8 cellular contexts compared by ENCODE assay signal in the genomic region with DNA sequence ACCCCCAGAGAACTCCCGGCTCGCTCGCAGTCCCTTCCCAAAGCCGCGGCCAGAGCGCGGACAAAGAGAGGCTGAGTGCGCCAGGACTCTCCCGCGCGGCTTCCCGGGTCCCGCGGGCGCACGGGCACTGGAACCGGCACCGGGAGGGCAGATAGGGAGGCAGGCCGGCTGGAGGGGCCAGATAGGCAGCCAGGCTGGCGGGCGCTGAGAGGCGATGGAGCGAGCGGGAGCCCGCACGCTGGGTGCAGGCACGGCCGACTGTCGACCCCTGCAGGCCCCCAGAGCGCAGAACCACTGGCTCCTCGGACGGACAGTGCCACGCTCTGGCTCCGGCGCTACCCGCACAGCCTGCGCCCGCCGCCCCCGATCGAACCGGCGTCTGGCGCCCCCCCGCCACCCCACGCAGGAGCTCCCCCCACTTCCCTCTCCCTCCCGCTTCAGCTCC. TPM values are rescaled to one million over a fixed set of nuclear protein-coding genes. Genes with fewer than 3 reads are reported as not detected.
DNase-seq lines count a peak whose midpoint lies in the region; ATAC-seq, FAIRE-seq and TF ChIP-seq lines count a peak whose summit lies in the region.

No MANE protein-coding gene starts in this region.

- peak; percentile 26; the same call in 1 of the 2 replicates for TF ChIP-seq CTCF in AG04450 (IDR thresholded peaks at IDR 0.05; ENCODE audit: low read depth, low read length)
- peak; percentile 14 for TF ChIP-seq CTCF in GM12864 (IDR thresholded peaks at IDR 0.05; ENCODE audit: low read depth, low read length, missing control alignments)
- TF ChIP-seq CTCF in GM12878 (IDR thresholded peaks at IDR 0.05 in 2 of 3, conservative IDR thresholded peaks at IDR 0.05 in 1 of 3; ENCODE audit: control insufficient read depth in 2 of 3, extremely low read depth in 1 of 3, insufficient read depth in 1 of 3, low read depth in 3 of 3, low read length in 3 of 3): peak in 2 of 3 experiments; percentile 22 to 40; a peak in 3 of 6 replicates

- peak overlapping the region; percentile 67 for H3K9ac ChIP-seq in GM12878 (ENCODE audit: control insufficient read depth, insufficient read depth, low read length)
- H3K9ac ChIP-seq in skeletal muscle tissue (ENCODE audit: low read depth in 1 of 3, low read length in 3 of 3): peak overlapping the region in 2 of 3 donors; percentile 70 to 74

- TF ChIP-seq POLR2A in GM12878 (IDR thresholded peaks at IDR 0.05; ENCODE audit: low read depth, low read length): no peak

- no peak for TF ChIP-seq EP300 in GM12878 (IDR thresholded peaks at IDR 0.05; ENCODE audit: borderline replicate concordance in 1 of 2, control insufficient read depth in 1 of 2, low read depth in 2 of 2, low read length in 2 of 2)

- H3K27ac ChIP-seq in AG04450 (ENCODE audit: low read depth, low read length) (peak overlapping the region; percentile 47), GM12878 (ENCODE audit: control insufficient read depth, insufficient read depth) (no peak overlapping the region), skeletal muscle tissue (ENCODE audit: low read depth, low read length) (peak overlapping the region; percentile 66)

- no TSS peak for BruUV-seq in GM12878 (replicated peaks; lab: Mats Ljungman, UMichigan)

- CTCF ChIA-PET in AG04450 (lab: Charles Lee): interaction anchor here (0.6 to 4.8 kb wide), 4 partner anchors 8 to 25 kb away, joined by 3 to 33 read pairs (median 8); no protein-coding TSS in a partner anchor
- CTCF ChIA-PET in GM12878 (lab: Yijun Ruan, JAX): interaction anchor here (1.1 to 8.9 kb wide), 2 partner anchors 27 to 40 kb away, joined by 3 to 167 read pairs; no protein-coding TSS in a partner anchor

- POLR2A ChIA-PET in AG04450 (lab: Yijun Ruan, JAX): interaction anchor here (0.7 to 0.9 kb wide), 3 partner anchors 11 to 16 kb away, joined by 3 to 4 read pairs (median 3); no protein-coding TSS in a partner anchor
- POLR2A ChIA-PET in GM12878 (lab: Charles Lee): interaction anchor here (0.6 to 1.1 kb wide), 2 partner anchors 38 to 177 kb away, joined by 3 to 5 read pairs; no protein-coding TSS in a partner anchor

- peaks cover 10% of the 10 kb centered on the region for H3K4me1 ChIP-seq in GM12878 (ENCODE audit: control insufficient read depth, insufficient read depth, low read length)
- peaks cover 29 to 38% (median 36%) of the 10 kb centered on the region in 3 donors for H3K4me1 ChIP-seq in skeletal muscle tissue (ENCODE audit: control insufficient read depth in 3 of 3, insufficient read depth in 3 of 3, low read length in 3 of 3)

- TF ChIP-seq RAD21 in GM12878 (IDR thresholded peaks at IDR 0.05; ENCODE audit: insufficient read depth, low read depth, low read length): no peak

- no peaks in the 10 kb centered on the region for H4K20me1 ChIP-seq in GM12878 (ENCODE audit: control insufficient read depth, insufficient read depth)

- H2AFZ ChIP-seq in GM12878 (ENCODE audit: control insufficient read depth, low read depth, low read length): peak overlapping the region; percentile 99

- H3K36me3 ChIP-seq in GM12878 (ENCODE audit: control insufficient read depth in 2 of 2, insufficient read depth in 2 of 2, low read length in 1 of 2): no peaks in the 10 kb centered on the region
- no peaks in the 10 kb centered on the region for H3K36me3 ChIP-seq in skeletal muscle tissue (ENCODE audit: control insufficient read depth in 3 of 3, insufficient read depth in 3 of 3, low read length in 3 of 3)

- intact Hi-C loops in GM12878 (cut with micrococcal nuclease; ENCODE audit: unreplicated experiment): loop anchor here (5.0 kb wide), 1 partner anchor 38 kb away; a partner anchor contains a TSS

- H3K4me3 ChIP-seq in AG04450 (ENCODE audit: low read depth, low read length) (peak overlapping the region; percentile 84), GM12864 (ENCODE audit: low read depth, low read length) (peak overlapping the region; percentile 72), GM12878 (peak overlapping the region; percentile 65), iPS-18c (ENCODE audit: insufficient read depth, low read depth, low read length) (peak overlapping the region; percentile 88), skeletal muscle tissue (ENCODE audit: low read length in 3 of 3) (peak overlapping the region; percentile 59 to 89 (median 77))

- peak overlapping the region; percentile 96 for H3K4me2 ChIP-seq in GM12878 (ENCODE audit: control insufficient read depth, insufficient read depth)

- ATAC-seq in HG02943 (IDR thresholded peaks at IDR 0.05; ENCODE audit: low read depth, unreplicated experiment): peak; percentile 28
- ATAC-seq in GM12878: peak; percentile 68

- H3K9me3 ChIP-seq in AG04450 (ENCODE audit: control insufficient read depth, insufficient read depth, low read length) (no peaks in the 10 kb centered on the region), GM12878 (replicated peaks; ENCODE audit: control insufficient read depth, insufficient read depth, low read length) (no peaks in the 10 kb centered on the region), iPS-18c (ENCODE audit: control insufficient read depth, insufficient read depth, low read length) (no peaks in the 10 kb centered on the region), skeletal muscle tissue (ENCODE audit: control insufficient read depth in 3 of 3, low read length in 3 of 3) (no peaks in the 10 kb centered on the region)

- DNase-seq in AG04450 (ENCODE audit: low read depth, low spot score) (no peak), GM12864 (ENCODE audit: low read depth) (no peak), NOMO-1 treated with DMSO at 0.1 percent for 48 hours (lab: John Stamatoyannopoulos, UW; ENCODE audit: unreplicated experiment) (peak; percentile 37), GM12878 (ENCODE audit: low read depth, low spot score) (no peak), NCI-H345 (lab: John Stamatoyannopoulos, UW) (no peak)

- WGBS in GM12878 (ENCODE audit: insufficient coverage, insufficient replicate concordance, low lambda C conversion rate, missing lambda C conversion rate): 1% methylated on average over 30 of the region's 47 CpGs

- RAD21 ChIA-PET in GM12878 (lab: Charles Lee; ENCODE audit: unreplicated experiment): interaction anchor here (0.7 kb wide), 1 partner anchor 16 kb away, joined by 3 read pairs; no protein-coding TSS in a partner anchor

- in situ Hi-C loops in GM12878 (cut with MboI): loop anchor here (10.0 kb wide), 1 partner anchor 266 kb away; no protein-coding TSS in a partner anchor

- H3K79me2 ChIP-seq in GM12878 (ENCODE audit: control insufficient read depth, insufficient read depth, low read length): no peaks in the 10 kb centered on the region

- H3K27me3 ChIP-seq in AG04450 (ENCODE audit: control insufficient read depth, insufficient read depth, low read length) (no peaks in the 10 kb centered on the region), GM12878 (replicated peaks in 1 of 2; ENCODE audit: control insufficient read depth in 2 of 2, insufficient read depth in 2 of 2, low read length in 1 of 2) (no peaks in the 10 kb centered on the region), skeletal muscle tissue (ENCODE audit: control insufficient read depth in 3 of 3, insufficient read depth in 3 of 3, low read length in 3 of 3) (no peaks in the 10 kb centered on the region)

- FAIRE-seq in GM12878 (lab: Jason Lieb, UNC): no peak

- SMC1A ChIA-PET in GM12878 (lab: Charles Lee; ENCODE audit: uncharacterized antibody, unreplicated experiment): no interaction called here

RNA-seq across cellular contexts. Expression of a gene that starts 0.6 kb away (rescaled TPM):
- 16.3 and 17.3 TPM in 2 replicates for polyA plus RNA-seq in AG04450 (2011; rRNA removed)
- 29.5 and 34.1 TPM in 2 replicates for polyA minus RNA-seq in AG04450 (2011; rRNA and poly(A)+ RNA removed)
- 0.52 and 1.2 TPM in 2 replicates for total RNA-seq in GM12878 (2013; cell fraction: nucleolus; rRNA removed)
- 0.38 and 0.40 TPM in 2 replicates for total RNA-seq in GM12878 (2014; rRNA removed)
- total RNA-seq in GM12878 (2014; rRNA removed; fragmentation: Illumina TruSeq; extraction: Trizol): 0.36 and 0.88 TPM in 2 replicates
- total RNA-seq in GM12878 (2021): 1.4 and 2.0 TPM in 2 replicates
- polyA plus RNA-seq in GM12878 (2011; ENCODE audit: low read depth): 0.77 TPM
- 0.10 and 0.58 TPM in 2 replicates for polyA plus RNA-seq in GM12878 (2011; rRNA removed)
- 0.50 and 0.64 TPM in 2 replicates for polyA plus RNA-seq in GM12878 (2011; cell fraction: cytosol; rRNA removed)
- polyA plus RNA-seq in GM12878 (2011; cell fraction: nucleus; rRNA removed): 1.9 and 2.2 TPM in 2 replicates
- polyA plus RNA-seq in GM12878 (2012): 0.93 and 1.6 TPM in 2 replicates
- 0.46 and 0.68 TPM in 2 replicates for polyA plus RNA-seq in GM12878 (2014; fragmentation: Illumina TruSeq; extraction: Trizol)
- under 1 TPM; 0.02 to 0.03 TPM for polyA plus RNA-seq in GM12878 (2014; fragmentation: Nextera tagmentation; extraction: Ambion mirVana)
- 1.6 TPM in 2 replicates for polyA plus RNA-seq in GM12878 (2014; rRNA removed)
- polyA plus RNA-seq in GM12878 (2016; fragmentation: Nextera tagmentation; extraction: Ambion mirVana): 1 to 10 TPM in 1 of 2 experiments, under 1 TPM in 1; 0.74 to 1.3 TPM
- 0.44 and 1.0 TPM in 2 replicates for polyA minus RNA-seq in GM12878 (2011; rRNA and poly(A)+ RNA removed)
- polyA minus RNA-seq in GM12878 (2011; cell fraction: cytosol; rRNA and poly(A)+ RNA removed): 0.67 and 0.73 TPM in 2 replicates
- 0.36 and 1.1 TPM in 2 replicates for polyA minus RNA-seq in GM12878 (2011; cell fraction: nucleus; rRNA and poly(A)+ RNA removed)
- 2.1 TPM for total RNA-seq in skeletal muscle tissue

RNA-seq across cellular contexts. Expression of a gene that starts 39.2 kb away (rescaled TPM):
- polyA plus RNA-seq in AG04450 (2011; rRNA removed) (1.1 and 1.6 TPM in 2 replicates), GM12878 (2011; rRNA removed) (0.49 and 1.0 TPM in 2 replicates), GM12878 (2014; fragmentation: Illumina TruSeq; extraction: Trizol) (0.59 and 1.0 TPM in 2 replicates), GM12878 (2014; fragmentation: Nextera tagmentation; extraction: Ambion mirVana) (under 1 TPM in 1 of 2 experiments, not detected in 1; 0.18 TPM), GM12878 (2014; rRNA removed) (2.1 and 4.2 TPM in 2 replicates), GM12878 (2016; fragmentation: Nextera tagmentation; extraction: Ambion mirVana) (1 to 10 TPM; 1.6 to 1.7 TPM)
- polyA minus RNA-seq in AG04450 (2011; rRNA and poly(A)+ RNA removed): 0.92 and 1.0 TPM in 2 replicates
- 2.7 and 3.3 TPM in 2 replicates for total RNA-seq in GM12878 (2013; cell fraction: nucleolus; rRNA removed)
- total RNA-seq in GM12878 (2014; rRNA removed) (1.6 and 2.2 TPM in 2 replicates), GM12878 (2014; rRNA removed; fragmentation: Illumina TruSeq; extraction: Trizol) (0.67 and 0.78 TPM in 2 replicates), GM12878 (2021) (2.2 and 3.1 TPM in 2 replicates), skeletal muscle tissue (under 0.01 TPM)
- polyA plus RNA-seq in GM12878 (2011; ENCODE audit: low read depth): 0.34 TPM
- polyA plus RNA-seq in GM12878 (2011; cell fraction: cytosol; rRNA removed): 1.8 TPM in 2 replicates
- 5.3 and 6.6 TPM in 2 replicates for polyA plus RNA-seq in GM12878 (2011; cell fraction: nucleus; rRNA removed)
- polyA plus RNA-seq in GM12878 (2012): 1.4 and 1.5 TPM in 2 replicates
- 0.22 and 0.67 TPM in 2 replicates for polyA minus RNA-seq in GM12878 (2011; rRNA and poly(A)+ RNA removed)
- 0.94 TPM in 1 of 2 replicates, not detected in the other for polyA minus RNA-seq in GM12878 (2011; cell fraction: cytosol; rRNA and poly(A)+ RNA removed)
- 1.2 TPM in 2 replicates for polyA minus RNA-seq in GM12878 (2011; cell fraction: nucleus; rRNA and poly(A)+ RNA removed)

RNA-seq across cellular contexts. Expression of a gene that starts 51.6 kb away (rescaled TPM):
- 39.0 and 50.4 TPM in 2 replicates for polyA plus RNA-seq in AG04450 (2011; rRNA removed)
- 40.8 and 55.5 TPM in 2 replicates for polyA minus RNA-seq in AG04450 (2011; rRNA and poly(A)+ RNA removed)
- total RNA-seq in GM12878 (2013; cell fraction: nucleolus; rRNA removed): 15.2 and 15.5 TPM in 2 replicates
- 61.0 and 63.8 TPM in 2 replicates for total RNA-seq in GM12878 (2014; rRNA removed)
- 27.2 and 28.7 TPM in 2 replicates for total RNA-seq in GM12878 (2014; rRNA removed; fragmentation: Illumina TruSeq; extraction: Trizol)
- 45.4 and 47.3 TPM in 2 replicates for total RNA-seq in GM12878 (2021)
- polyA plus RNA-seq in GM12878 (2011; ENCODE audit: low read depth): 7.1 TPM
- 9.8 and 18.0 TPM in 2 replicates for polyA plus RNA-seq in GM12878 (2011; rRNA removed)
- 27.5 and 46.7 TPM in 2 replicates for polyA plus RNA-seq in GM12878 (2011; cell fraction: cytosol; rRNA removed)
- polyA plus RNA-seq in GM12878 (2011; cell fraction: nucleus; rRNA removed): 22.6 and 26.7 TPM in 2 replicates
- 19.7 and 20.5 TPM in 2 replicates for polyA plus RNA-seq in GM12878 (2012)
- 18.6 and 30.0 TPM in 2 replicates for polyA plus RNA-seq in GM12878 (2014; fragmentation: Illumina TruSeq; extraction: Trizol)
- polyA plus RNA-seq in GM12878 (2014; fragmentation: Nextera tagmentation; extraction: Ambion mirVana): 1 to 10 TPM in 1 of 2 experiments, under 1 TPM in 1; 0.98 to 2.8 TPM
- 53.5 and 67.0 TPM in 2 replicates for polyA plus RNA-seq in GM12878 (2014; rRNA removed)
- polyA plus RNA-seq in GM12878 (2016; fragmentation: Nextera tagmentation; extraction: Ambion mirVana): 1 to 10 TPM; 7.2 to 9.6 TPM
- polyA minus RNA-seq in GM12878 (2011; rRNA and poly(A)+ RNA removed): 13.2 and 22.9 TPM in 2 replicates
- 12.6 and 14.2 TPM in 2 replicates for polyA minus RNA-seq in GM12878 (2011; cell fraction: cytosol; rRNA and poly(A)+ RNA removed)
- polyA minus RNA-seq in GM12878 (2011; cell fraction: nucleus; rRNA and poly(A)+ RNA removed): 9.3 and 15.2 TPM in 2 replicates
- total RNA-seq in skeletal muscle tissue: 29.7 TPM

RNA-seq across cellular contexts. Expression of a gene that starts 55.9 kb away (rescaled TPM):
- 130 and 140 TPM in 2 replicates for polyA plus RNA-seq in AG04450 (2011; rRNA removed)
- 64.5 and 77.1 TPM in 2 replicates for polyA minus RNA-seq in AG04450 (2011; rRNA and poly(A)+ RNA removed)
- 39.3 and 44.3 TPM in 2 replicates for total RNA-seq in GM12878 (2013; cell fraction: nucleolus; rRNA removed)
- total RNA-seq in GM12878 (2014; rRNA removed): 176 and 177 TPM in 2 replicates
- 70.0 and 75.8 TPM in 2 replicates for total RNA-seq in GM12878 (2014; rRNA removed; fragmentation: Illumina TruSeq; extraction: Trizol)
- 115 and 120 TPM in 2 replicates for total RNA-seq in GM12878 (2021)
- 59.4 TPM for polyA plus RNA-seq in GM12878 (2011; ENCODE audit: low read depth)
- polyA plus RNA-seq in GM12878 (2011; rRNA removed): 72.2 and 132 TPM in 2 replicates
- 218 and 285 TPM in 2 replicates for polyA plus RNA-seq in GM12878 (2011; cell fraction: cytosol; rRNA removed)
- polyA plus RNA-seq in GM12878 (2011; cell fraction: nucleus; rRNA removed): 267 and 300 TPM in 2 replicates
- 76.2 and 83.3 TPM in 2 replicates for polyA plus RNA-seq in GM12878 (2012)
- polyA plus RNA-seq in GM12878 (2014; fragmentation: Illumina TruSeq; extraction: Trizol): 30.1 and 70.5 TPM in 2 replicates
- polyA plus RNA-seq in GM12878 (2014; fragmentation: Nextera tagmentation; extraction: Ambion mirVana): 100 to 1,000 TPM in 1 of 2 experiments, 10 to 100 TPM in 1; 65.3 to 157 TPM
- polyA plus RNA-seq in GM12878 (2014; rRNA removed): 156 and 159 TPM in 2 replicates
- 100 to 1,000 TPM; 247 to 250 TPM for polyA plus RNA-seq in GM12878 (2016; fragmentation: Nextera tagmentation; extraction: Ambion mirVana)
- polyA minus RNA-seq in GM12878 (2011; rRNA and poly(A)+ RNA removed): 82.2 and 119 TPM in 2 replicates
- polyA minus RNA-seq in GM12878 (2011; cell fraction: cytosol; rRNA and poly(A)+ RNA removed): 35.1 and 43.2 TPM in 2 replicates
- 65.8 and 94.1 TPM in 2 replicates for polyA minus RNA-seq in GM12878 (2011; cell fraction: nucleus; rRNA and poly(A)+ RNA removed)
- total RNA-seq in skeletal muscle tissue: 73.1 TPM
